ENCODE assay signal across 7 cellular contexts in genomic region chr20:50192364-50193168, GRCh38.
DNase-seq lines count a peak whose midpoint lies in the region; TF ChIP-seq lines count a peak whose summit lies in the region.

No MANE protein-coding gene starts in this region.

- CTCF ChIA-PET in RWPE1 (lab: Yijun Ruan, JAX): interaction anchor here (0.6 to 1.4 kb wide), 2 partner anchors 52 to 177 kb away, joined by 3 read pairs; no protein-coding TSS in a partner anchor

- H3K4me1 ChIP-seq in KMS-11 (ENCODE audit: low read depth, poor library complexity, severe bottlenecking): peaks cover 16% of the 10 kb centered on the region
- H3K4me1 ChIP-seq in neuron (ENCODE audit: insufficient read depth, low read length): peaks cover 9% of the 10 kb centered on the region

- H2AFZ ChIP-seq in KMS-11 (ENCODE audit: low read depth) (peak overlapping the region; percentile 88), neuron (ENCODE audit: low read depth, low read length) (no peak overlapping the region)

- peak; percentile 95 for DNase-seq in RWPE1 (ENCODE audit: low spot score)
- peak; percentile 67 for DNase-seq in activated effector memory CD4-positive, alpha-beta T cell treated with Interleukin-2 at 50 U/mL for 16 hours
- DNase-seq in fibroblast of the conjunctiva (ENCODE audit: low read depth): peak; percentile 94
- DNase-seq in superior temporal gyrus (ENCODE audit: extremely low spot score): peak; percentile 71

- H3K36me3 ChIP-seq in KMS-11 (ENCODE audit: insufficient read depth) (no peaks in the 10 kb centered on the region), neuron (ENCODE audit: insufficient read depth, low read length) (no peaks in the 10 kb centered on the region)

- no peak for TF ChIP-seq CTCF in KMS-11 (conservative IDR thresholded peaks at IDR 0.05; ENCODE audit: low read depth, low read length)
- no peak for TF ChIP-seq CTCF in RWPE1 (conservative IDR thresholded peaks at IDR 0.05; ENCODE audit: low read depth)

- POLR2A ChIA-PET in RWPE1 (lab: Yijun Ruan, JAX; ENCODE audit: low non-redundant PET): interaction anchor here (1.0 kb wide), 1 partner anchor 281 kb away, joined by 3 read pairs; no protein-coding TSS in a partner anchor

- H3K9me3 ChIP-seq in neuron (ENCODE audit: low read length): no peaks in the 10 kb centered on the region

- TF ChIP-seq POLR2A in GM15510 (IDR thresholded peaks at IDR 0.05; ENCODE audit: borderline replicate concordance, extremely low read depth, insufficient read length): peak; percentile 47

- 0 out of 2 replicates have a peak, but pooled peaks cover 4% of the 10 kb centered on the region for H4K20me1 ChIP-seq in KMS-11 (ENCODE audit: insufficient read depth)

- H3K4me2 ChIP-seq in KMS-11: peak overlapping the region; percentile 95

- H3K79me2 ChIP-seq in KMS-11 (ENCODE audit: insufficient read depth, low read depth): peaks cover 23% of the 10 kb centered on the region

- no peak overlapping the region for H3K4me3 ChIP-seq in KMS-11 (IDR thresholded peaks at IDR 0.05; ENCODE audit: insufficient read depth, low read depth, low read length)
- H3K4me3 ChIP-seq in neuron (ENCODE audit: low read length): peak overlapping the region; percentile 58

- H3K27ac ChIP-seq in KMS-11: peak overlapping the region; percentile 95
- peak overlapping the region; percentile 95 for H3K27ac ChIP-seq in RWPE1

- H3K27me3 ChIP-seq in KMS-11 (ENCODE audit: insufficient read depth, low read depth): no peaks in the 10 kb centered on the region; the same call in 1 of the 2 replicates
- H3K27me3 ChIP-seq in neuron (ENCODE audit: insufficient read depth, low read length): no peaks in the 10 kb centered on the region

- H3K9ac ChIP-seq in KMS-11: peak overlapping the region; percentile 96
